In the genomic region with DNA sequence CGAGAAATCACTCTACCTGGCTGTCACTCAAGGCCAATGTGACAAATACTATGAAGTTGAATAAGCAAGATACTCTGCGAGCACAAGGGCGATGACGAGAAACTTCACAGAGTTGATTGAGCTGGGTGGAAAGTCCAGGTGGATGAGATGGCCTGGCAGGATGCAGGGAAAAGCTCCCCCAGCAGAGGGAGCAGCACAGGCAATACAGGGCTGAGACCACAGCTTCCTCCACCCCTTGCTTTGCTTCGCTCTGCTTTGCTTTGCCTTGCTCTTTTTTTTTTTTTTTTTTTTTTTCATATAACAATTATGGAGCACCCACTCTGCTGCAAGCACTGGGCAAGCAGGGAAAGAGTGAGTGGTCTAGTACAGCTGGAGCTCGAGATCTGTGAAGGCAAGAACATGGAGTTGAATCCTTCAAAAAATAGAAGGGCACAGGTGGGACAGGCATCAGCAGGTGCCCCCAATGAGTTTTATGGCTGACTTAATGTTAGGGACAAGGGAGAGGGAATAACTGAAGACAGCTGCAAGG, we compare ENCODE assay signal across 8 cellular contexts.
DNase-seq lines count a peak whose midpoint lies in the region; ATAC-seq and TF ChIP-seq lines count a peak whose summit lies in the region.

No MANE protein-coding gene starts in this region.

- H3K79me2 ChIP-seq in KMS-11 (ENCODE audit: insufficient read depth, low read depth) = no peaks in the 10 kb centered on the region

- H3K27ac ChIP-seq in KMS-11 = no peak overlapping the region

- H3K4me2 ChIP-seq in KMS-11 = no peak overlapping the region

- H3K27me3 ChIP-seq in KMS-11 (ENCODE audit: insufficient read depth, low read depth) = no peaks in the 10 kb centered on the region

- H4K20me1 ChIP-seq in KMS-11 (ENCODE audit: insufficient read depth) = no peaks in the 10 kb centered on the region

- ATAC-seq in GM21737 (IDR thresholded peaks at IDR 0.05; ENCODE audit: unreplicated experiment) = peak; percentile 70

- H3K4me1 ChIP-seq in KMS-11 (ENCODE audit: low read depth, poor library complexity, severe bottlenecking) = peaks cover 14% of the 10 kb centered on the region

- H3K9ac ChIP-seq in KMS-11 = no peak overlapping the region

- no peak overlapping the region for H2AFZ ChIP-seq in KMS-11 (ENCODE audit: low read depth)

- peak; percentile 83 for TF ChIP-seq CTCF in GM12865 (IDR thresholded peaks at IDR 0.05; ENCODE audit: insufficient read depth, low read depth, low read length, missing control alignments)
- TF ChIP-seq CTCF in KMS-11 (conservative IDR thresholded peaks at IDR 0.05; ENCODE audit: low read depth, low read length) = peak; percentile 50
- peak; percentile 82 for TF ChIP-seq CTCF in astrocyte of the spinal cord (IDR thresholded peaks at IDR 0.05; ENCODE audit: low read depth, low read length)

- in situ Hi-C loops in astrocyte of the spinal cord (cut with HindIII; ENCODE audit: low sequenced_read_pairs) = no loop called here

- peak; percentile 83 for DNase-seq in GM12865 (ENCODE audit: low read depth)
- peak; percentile 20 for DNase-seq in T-helper 22 cell (ENCODE audit: low read depth)
- DNase-seq in astrocyte of the spinal cord (ENCODE audit: low read depth, low spot score) = peak; percentile 56
- DNase-seq in islet precursor cell = peak; percentile 84
- DNase-seq in stimulated activated CD4-positive, alpha-beta T cell treated with anti-CD3 and anti-CD28 coated beads, Interleukin-4, amount 100 ng/mL, for 24 hours = peak; percentile 77
- no peak for DNase-seq in cortex of kidney (lab: John Stamatoyannopoulos, UW)

- H3K4me3 ChIP-seq in GM12865 (ENCODE audit: low read depth, low read length) (no peak overlapping the region), KMS-11 (IDR thresholded peaks at IDR 0.05; ENCODE audit: insufficient read depth, low read depth, low read length) (no peak overlapping the region), astrocyte of the spinal cord (ENCODE audit: low read depth, low read length) (no peak overlapping the region)

- no peaks in the 10 kb centered on the region for H3K36me3 ChIP-seq in KMS-11 (ENCODE audit: insufficient read depth)
